ENCODE assay signal across 1 cellular context in the genomic region with DNA sequence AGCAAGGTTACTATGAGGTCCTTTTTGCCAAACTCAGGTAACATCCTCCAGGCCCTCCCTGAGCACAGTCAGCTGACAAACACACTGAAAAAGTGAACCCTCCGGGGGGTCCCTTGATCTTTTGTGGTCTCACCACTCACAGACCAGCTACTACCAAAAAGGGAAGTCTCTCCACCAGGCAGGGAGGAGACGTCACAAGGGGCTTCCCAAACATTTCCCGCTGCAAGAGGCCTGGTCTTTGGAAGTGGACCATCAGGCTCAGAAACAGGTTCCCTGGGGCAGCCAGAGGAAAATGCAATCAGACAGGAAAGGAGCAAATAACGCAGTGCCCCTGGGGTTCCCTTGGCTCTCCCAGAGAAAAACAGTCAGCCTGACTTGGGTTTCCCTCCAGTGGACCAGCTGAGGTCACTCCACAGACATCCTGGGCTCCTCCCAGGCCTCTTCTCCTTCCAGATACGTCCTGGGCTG.
TF ChIP-seq lines count a peak whose summit lies in the region.

No MANE protein-coding gene starts in this region.

TF ChIP-seq in GM23338, 12 proteins besides CTCF, POLR2A, EP300 and RAD21 (continued from another document):
- TF ChIP-seq, protein P1, sequence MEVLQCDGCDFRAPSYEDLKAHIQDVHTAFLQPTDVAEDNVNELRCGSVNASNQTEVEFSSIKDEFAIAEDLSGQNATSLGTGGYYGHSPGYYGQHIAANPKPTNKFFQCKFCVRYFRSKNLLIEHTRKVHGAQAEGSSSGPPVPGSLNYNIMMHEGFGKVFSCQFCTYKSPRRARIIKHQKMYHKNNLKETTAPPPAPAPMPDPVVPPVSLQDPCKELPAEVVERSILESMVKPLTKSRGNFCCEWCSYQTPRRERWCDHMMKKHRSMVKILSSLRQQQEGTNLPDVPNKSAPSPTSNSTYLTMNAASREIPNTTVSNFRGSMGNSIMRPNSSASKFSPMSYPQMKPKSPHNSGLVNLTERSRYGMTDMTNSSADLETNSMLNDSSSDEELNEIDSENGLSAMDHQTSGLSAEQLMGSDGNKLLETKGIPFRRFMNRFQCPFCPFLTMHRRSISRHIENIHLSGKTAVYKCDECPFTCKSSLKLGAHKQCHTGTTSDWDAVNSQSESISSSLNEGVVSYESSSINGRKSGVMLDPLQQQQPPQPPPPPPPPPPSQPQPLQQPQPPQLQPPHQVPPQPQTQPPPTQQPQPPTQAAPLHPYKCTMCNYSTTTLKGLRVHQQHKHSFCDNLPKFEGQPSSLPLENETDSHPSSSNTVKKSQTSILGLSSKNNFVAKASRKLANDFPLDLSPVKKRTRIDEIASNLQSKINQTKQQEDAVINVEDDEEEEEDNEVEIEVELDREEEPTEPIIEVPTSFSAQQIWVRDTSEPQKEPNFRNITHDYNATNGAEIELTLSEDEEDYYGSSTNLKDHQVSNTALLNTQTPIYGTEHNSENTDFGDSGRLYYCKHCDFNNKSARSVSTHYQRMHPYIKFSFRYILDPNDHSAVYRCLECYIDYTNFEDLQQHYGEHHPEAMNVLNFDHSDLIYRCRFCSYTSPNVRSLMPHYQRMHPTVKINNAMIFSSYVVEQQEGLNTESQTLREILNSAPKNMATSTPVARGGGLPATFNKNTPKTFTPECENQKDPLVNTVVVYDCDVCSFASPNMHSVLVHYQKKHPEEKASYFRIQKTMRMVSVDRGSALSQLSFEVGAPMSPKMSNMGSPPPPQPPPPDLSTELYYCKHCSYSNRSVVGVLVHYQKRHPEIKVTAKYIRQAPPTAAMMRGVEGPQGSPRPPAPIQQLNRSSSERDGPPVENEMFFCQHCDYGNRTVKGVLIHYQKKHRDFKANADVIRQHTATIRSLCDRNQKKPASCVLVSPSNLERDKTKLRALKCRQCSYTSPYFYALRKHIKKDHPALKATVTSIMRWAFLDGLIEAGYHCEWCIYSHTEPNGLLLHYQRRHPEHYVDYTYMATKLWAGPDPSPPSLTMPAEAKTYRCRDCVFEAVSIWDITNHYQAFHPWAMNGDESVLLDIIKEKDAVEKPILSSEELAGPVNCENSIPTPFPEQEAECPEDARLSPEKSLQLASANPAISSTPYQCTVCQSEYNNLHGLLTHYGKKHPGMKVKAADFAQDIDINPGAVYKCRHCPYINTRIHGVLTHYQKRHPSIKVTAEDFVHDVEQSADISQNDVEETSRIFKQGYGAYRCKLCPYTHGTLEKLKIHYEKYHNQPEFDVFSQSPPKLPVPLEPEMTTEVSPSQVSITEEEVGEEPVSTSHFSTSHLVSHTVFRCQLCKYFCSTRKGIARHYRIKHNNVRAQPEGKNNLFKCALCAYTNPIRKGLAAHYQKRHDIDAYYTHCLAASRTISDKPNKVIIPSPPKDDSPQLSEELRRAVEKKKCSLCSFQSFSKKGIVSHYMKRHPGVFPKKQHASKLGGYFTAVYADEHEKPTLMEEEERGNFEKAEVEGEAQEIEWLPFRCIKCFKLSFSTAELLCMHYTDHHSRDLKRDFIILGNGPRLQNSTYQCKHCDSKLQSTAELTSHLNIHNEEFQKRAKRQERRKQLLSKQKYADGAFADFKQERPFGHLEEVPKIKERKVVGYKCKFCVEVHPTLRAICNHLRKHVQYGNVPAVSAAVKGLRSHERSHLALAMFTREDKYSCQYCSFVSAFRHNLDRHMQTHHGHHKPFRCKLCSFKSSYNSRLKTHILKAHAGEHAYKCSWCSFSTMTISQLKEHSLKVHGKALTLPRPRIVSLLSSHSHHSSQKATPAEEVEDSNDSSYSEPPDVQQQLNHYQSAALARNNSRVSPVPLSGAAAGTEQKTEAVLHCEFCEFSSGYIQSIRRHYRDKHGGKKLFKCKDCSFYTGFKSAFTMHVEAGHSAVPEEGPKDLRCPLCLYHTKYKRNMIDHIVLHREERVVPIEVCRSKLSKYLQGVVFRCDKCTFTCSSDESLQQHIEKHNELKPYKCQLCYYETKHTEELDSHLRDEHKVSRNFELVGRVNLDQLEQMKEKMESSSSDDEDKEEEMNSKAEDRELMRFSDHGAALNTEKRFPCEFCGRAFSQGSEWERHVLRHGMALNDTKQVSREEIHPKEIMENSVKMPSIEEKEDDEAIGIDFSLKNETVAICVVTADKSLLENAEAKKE (CRISPR knock-in tag; IDR thresholded peaks at IDR 0.05), result no peak
